Comparison of ENCODE assay signal across 18 cellular contexts in the genomic region with DNA sequence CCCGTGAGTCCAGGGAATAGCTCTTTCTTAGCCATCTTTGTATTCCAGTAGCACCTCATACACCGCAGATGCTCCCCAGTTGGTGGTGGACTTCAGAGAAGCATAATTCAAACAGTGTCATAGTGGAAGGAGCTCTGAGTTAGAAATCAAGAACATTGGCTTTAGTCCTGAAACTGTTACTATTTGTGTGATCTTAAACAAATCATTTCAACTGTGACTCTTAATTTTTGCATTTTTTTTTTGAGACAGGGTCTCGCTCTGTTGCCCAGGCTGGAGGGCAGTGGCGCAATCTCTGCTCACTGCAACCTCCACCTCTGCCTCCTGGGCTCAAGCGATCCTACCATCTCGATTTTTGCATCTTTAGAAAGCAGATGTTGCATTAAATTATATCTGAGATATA. TPM values are rescaled to one million over a fixed set of nuclear protein-coding genes. Genes with fewer than 3 reads are reported as not detected.
DNase-seq lines count a peak whose midpoint lies in the region; ATAC-seq and TF ChIP-seq lines count a peak whose summit lies in the region.
"Had no signal": no experiment of that assay in that cellular context is flagged by ENCODE, and none has a peak within 500 bp of the region (broad histone marks: within the 10 kb centered on the region; RNA-seq: fewer than 3 reads in every experiment).

No MANE protein-coding gene starts in this region.

- no peak for DNase-seq in activated CD4-positive, alpha-beta T cell treated with anti-CD3 and anti-CD28 coated beads for 36 hours
- no peak for DNase-seq in activated CD4-positive, alpha-beta T cell treated with anti-CD3 and anti-CD28 coated beads for 1 hour
- DNase-seq in GM12864 (ENCODE audit: low read depth) (no peak), neural progenitor cell (ENCODE audit: low spot score) (no peak), MG63 (no peak)
- no peak for DNase-seq in activated naive CD8-positive, alpha-beta T cell treated with anti-CD3 and anti-CD28 coated beads for 36 hours
- DNase-seq: activated CD4-positive, alpha-beta T cell treated with anti-CD3 and anti-CD28 coated beads, Interleukin-2, amount 50 U/mL, for 1 hour; activated T-cell treated with anti-CD3 and anti-CD28 coated beads, Interleukin-2, amount 50 U/mL, for 48 hours; kidney; NCI-H2029; RPMI8226; stimulated activated naive CD8-positive, alpha-beta T cell treated with anti-CD3 and anti-CD28 coated beads, Interleukin-15, Interleukin-2, amounts not matched to agents 100 U/mL and 50 U/mL, for 24 hours; upper lobe of left lung had no signal

- peaks cover 5% of the 10 kb centered on the region for H3K4me1 ChIP-seq in neural progenitor cell

- no peaks in the 10 kb centered on the region for H3K27me3 ChIP-seq in neural progenitor cell
- no peaks in the 10 kb centered on the region for H3K27me3 ChIP-seq in MG63
- H3K27me3 ChIP-seq: upper lobe of left lung had no signal

- POLR2A ChIA-PET in activated CD4-positive, alpha-beta T cell treated with anti-CD3 and anti-CD28 coated beads for 36 hours (lab: Charles Lee): interaction anchor here (1.0 to 1.6 kb wide), 3 partner anchors 62 to 180 kb away, joined by 3 to 10 read pairs (median 3); no protein-coding TSS in a partner anchor

- ATAC-seq in activated CD4-positive, alpha-beta T cell treated with anti-CD3 and anti-CD28 coated beads for 36 hours: no peak
- ATAC-seq in stimulated activated memory B cell treated with anti-CD40 and anti-IgM and Interleukin-4, amounts not matched to agents 10 μg/mL and 1 μg/mL and 100 μg/mL, for 72 hours: no peak
- no peak for ATAC-seq in GM21423 (IDR thresholded peaks at IDR 0.05; ENCODE audit: unreplicated experiment)
- ATAC-seq: sciatic nerve; stimulated activated naive CD8-positive, alpha-beta T cell treated with anti-CD3 and anti-CD28 coated beads, Interleukin-15, Interleukin-2, amounts not matched to agents 100 U/mL and 50 U/mL, for 24 hours had no signal

- H3K4me1 Mint-ChIP-seq in activated CD4-positive, alpha-beta T cell treated with anti-CD3 and anti-CD28 coated beads for 36 hours: peaks cover 48% of the 10 kb centered on the region
- H3K4me1 Mint-ChIP-seq in activated naive CD8-positive, alpha-beta T cell treated with anti-CD3 and anti-CD28 coated beads for 36 hours: peaks cover 46% of the 10 kb centered on the region
- H3K4me1 Mint-ChIP-seq in neural progenitor cell: peaks cover 5% of the 10 kb centered on the region
- peaks cover 33% of the 10 kb centered on the region for H3K4me1 Mint-ChIP-seq in stimulated activated memory B cell treated with anti-CD40 and anti-IgM and Interleukin-4, amounts not matched to agents 10 μg/mL and 1 μg/mL and 100 μg/mL, for 72 hours

- H3K4me3 ChIP-seq in GM12864 (ENCODE audit: low read depth, low read length) (peak overlapping the region; percentile 47), neural progenitor cell (no peak overlapping the region), MG63 (no peak overlapping the region)

- no peaks in the 10 kb centered on the region for H4K20me1 ChIP-seq in neural progenitor cell (ENCODE audit: low read depth)

- TF ChIP-seq CTCF in GM12864 (IDR thresholded peaks at IDR 0.05; ENCODE audit: low read depth, low read length, missing control alignments) (no peak), neural progenitor cell (IDR thresholded peaks at IDR 0.05) (no peak)

- no peak overlapping the region for H3K27ac ChIP-seq in neural progenitor cell
- H3K27ac ChIP-seq: HL-60, upper lobe of left lung had no signal

- no peaks in the 10 kb centered on the region for H3K9me3 Mint-ChIP-seq in activated CD4-positive, alpha-beta T cell treated with anti-CD3 and anti-CD28 coated beads for 36 hours (ENCODE audit: low read depth)
- H3K9me3 Mint-ChIP-seq in activated naive CD8-positive, alpha-beta T cell treated with anti-CD3 and anti-CD28 coated beads for 36 hours: no peaks in the 10 kb centered on the region
- H3K9me3 Mint-ChIP-seq in neural progenitor cell: no peaks in the 10 kb centered on the region
- no peaks in the 10 kb centered on the region for H3K9me3 Mint-ChIP-seq in stimulated activated memory B cell treated with anti-CD40 and anti-IgM and Interleukin-4, amounts not matched to agents 10 μg/mL and 1 μg/mL and 100 μg/mL, for 72 hours
- H3K9me3 Mint-ChIP-seq: CD14-positive monocyte had no signal

- no peak overlapping the region for H3K9ac ChIP-seq in neural progenitor cell

- H3K27ac Mint-ChIP-seq in activated CD4-positive, alpha-beta T cell treated with anti-CD3 and anti-CD28 coated beads for 36 hours: peak overlapping the region; percentile 78
- peak overlapping the region; percentile 50 for H3K27ac Mint-ChIP-seq in activated naive CD8-positive, alpha-beta T cell treated with anti-CD3 and anti-CD28 coated beads for 36 hours
- H3K27ac Mint-ChIP-seq in neural progenitor cell: no peak overlapping the region
- H3K27ac Mint-ChIP-seq in stimulated activated memory B cell treated with anti-CD40 and anti-IgM and Interleukin-4, amounts not matched to agents 10 μg/mL and 1 μg/mL and 100 μg/mL, for 72 hours: no peak overlapping the region

- no peak overlapping the region for H3K4me2 ChIP-seq in neural progenitor cell

- H3K36me3 ChIP-seq in neural progenitor cell (no peaks in the 10 kb centered on the region), MG63 (no peaks in the 10 kb centered on the region)
- H3K36me3 ChIP-seq: upper lobe of left lung had no signal

- H3K9me3 ChIP-seq in neural progenitor cell (ENCODE audit: low read depth) (no peaks in the 10 kb centered on the region), MG63 (no peaks in the 10 kb centered on the region)
- H3K9me3 ChIP-seq: upper lobe of left lung had no signal

- no peak overlapping the region for H2AFZ ChIP-seq in neural progenitor cell (replicated peaks)

- CTCF ChIA-PET in activated CD4-positive, alpha-beta T cell treated with anti-CD3 and anti-CD28 coated beads for 36 hours (lab: Charles Lee): interaction anchor here (0.6 to 1.5 kb wide), 8 partner anchors 10 to 503 kb away, joined by 3 to 6 read pairs (median 4); no protein-coding TSS in a partner anchor

- no peak overlapping the region for H3K4me3 Mint-ChIP-seq in activated CD4-positive, alpha-beta T cell treated with anti-CD3 and anti-CD28 coated beads for 36 hours
- H3K4me3 Mint-ChIP-seq in activated naive CD8-positive, alpha-beta T cell treated with anti-CD3 and anti-CD28 coated beads for 36 hours: no peak overlapping the region
- H3K4me3 Mint-ChIP-seq in neural progenitor cell: peak overlapping the region; percentile 80
- no peak overlapping the region for H3K4me3 Mint-ChIP-seq in stimulated activated memory B cell treated with anti-CD40 and anti-IgM and Interleukin-4, amounts not matched to agents 10 μg/mL and 1 μg/mL and 100 μg/mL, for 72 hours
- H3K4me3 Mint-ChIP-seq: CD14-positive monocyte had no signal

- H3F3A ChIP-seq in neural progenitor cell (ENCODE audit: low read depth): no peaks in the 10 kb centered on the region

- intact Hi-C loops in activated CD4-positive, alpha-beta T cell treated with anti-CD3 and anti-CD28 coated beads for 36 hours (cut with DNase I, micrococcal nuclease): loop anchor here (5.0 kb wide), 2 partner anchors 191 to 499 kb away; partner anchors contain the start of genes TMEM140 (in 2 of the 2) and AKR1B1 (in 1 of the 2)

- H3K27me3 Mint-ChIP-seq in activated CD4-positive, alpha-beta T cell treated with anti-CD3 and anti-CD28 coated beads for 36 hours: no peaks in the 10 kb centered on the region
- H3K27me3 Mint-ChIP-seq in activated naive CD8-positive, alpha-beta T cell treated with anti-CD3 and anti-CD28 coated beads for 36 hours: no peaks in the 10 kb centered on the region
- no peaks in the 10 kb centered on the region for H3K27me3 Mint-ChIP-seq in neural progenitor cell (ENCODE audit: insufficient read depth, low read depth)
- no peaks in the 10 kb centered on the region for H3K27me3 Mint-ChIP-seq in stimulated activated memory B cell treated with anti-CD40 and anti-IgM and Interleukin-4, amounts not matched to agents 10 μg/mL and 1 μg/mL and 100 μg/mL, for 72 hours

- H3K79me2 ChIP-seq in neural progenitor cell (ENCODE audit: low read depth): peaks cover 45% of the 10 kb centered on the region

- H3K36me3 Mint-ChIP-seq in activated CD4-positive, alpha-beta T cell treated with anti-CD3 and anti-CD28 coated beads for 36 hours (ENCODE audit: low read depth): peaks cover 8% of the 10 kb centered on the region
- H3K36me3 Mint-ChIP-seq in activated naive CD8-positive, alpha-beta T cell treated with anti-CD3 and anti-CD28 coated beads for 36 hours: peaks cover 16% of the 10 kb centered on the region
- peaks cover 4% of the 10 kb centered on the region for H3K36me3 Mint-ChIP-seq in neural progenitor cell
- peaks cover 16% of the 10 kb centered on the region for H3K36me3 Mint-ChIP-seq in stimulated activated memory B cell treated with anti-CD40 and anti-IgM and Interleukin-4, amounts not matched to agents 10 μg/mL and 1 μg/mL and 100 μg/mL, for 72 hours

RNA-seq across cellular contexts. Expression of gene BPGM, which starts 1.8 kb away (rescaled TPM):
- 10 to 100 TPM; 17.5 to 18.6 TPM for total RNA-seq in activated CD4-positive, alpha-beta T cell treated with anti-CD3 and anti-CD28 coated beads for 36 hours
- 10 to 100 TPM; 16.3 to 17.4 TPM for total RNA-seq in activated naive CD8-positive, alpha-beta T cell treated with anti-CD3 and anti-CD28 coated beads for 36 hours
- total RNA-seq in neural progenitor cell (ENCODE audit: low replicate concordance): 25.5 and 49.7 TPM in 2 replicates
- 8.7 and 9.6 TPM in 2 replicates for total RNA-seq in MG63 (2014; rRNA removed; shearing (Covaris generic); ENCODE audit: low replicate concordance)

Comparison
In these comparisons a context has a peak if more than half of its experiments do, and no peak if none do; other contexts are left out.
1. H3K27ac Mint-ChIP-seq: peak in activated CD4-positive, alpha-beta T cell treated with anti-CD3 and anti-CD28 coated beads for 36 hours (single experiment) and activated naive CD8-positive, alpha-beta T cell treated with anti-CD3 and anti-CD28 coated beads for 36 hours (single experiment); none in neural progenitor cell (single experiment) and stimulated activated memory B cell treated with anti-CD40 and anti-IgM and Interleukin-4, amounts not matched to agents 10 μg/mL and 1 μg/mL and 100 μg/mL, for 72 hours (single experiment).